ENCODE assay signal across 1 cellular context in the genomic region with DNA sequence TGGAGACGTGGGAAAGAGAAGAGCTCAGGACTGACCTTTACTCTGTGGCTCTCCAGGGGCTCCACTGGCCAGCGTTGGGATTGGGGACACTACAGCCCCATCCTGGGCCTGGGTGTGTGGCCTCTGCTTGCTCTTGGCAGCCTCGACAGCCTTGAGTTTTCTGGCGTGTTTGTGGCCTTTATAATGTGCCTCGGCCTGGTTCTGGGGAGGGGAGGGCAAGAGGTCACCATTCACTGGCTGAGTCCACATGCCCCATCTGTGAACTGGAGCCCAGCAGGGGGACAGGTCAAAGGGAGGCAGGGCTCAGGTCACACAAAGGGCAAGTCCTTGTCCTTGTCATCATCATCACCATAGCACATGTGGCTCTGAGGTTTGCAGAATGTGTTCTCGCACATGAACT.
TF ChIP-seq lines count a peak whose summit lies in the region.

No MANE protein-coding gene starts in this region.

TF ChIP-seq in liver, 16 proteins besides CTCF, POLR2A, EP300 and RAD21 (continued from another document):
- TF ChIP-seq, protein P1, sequence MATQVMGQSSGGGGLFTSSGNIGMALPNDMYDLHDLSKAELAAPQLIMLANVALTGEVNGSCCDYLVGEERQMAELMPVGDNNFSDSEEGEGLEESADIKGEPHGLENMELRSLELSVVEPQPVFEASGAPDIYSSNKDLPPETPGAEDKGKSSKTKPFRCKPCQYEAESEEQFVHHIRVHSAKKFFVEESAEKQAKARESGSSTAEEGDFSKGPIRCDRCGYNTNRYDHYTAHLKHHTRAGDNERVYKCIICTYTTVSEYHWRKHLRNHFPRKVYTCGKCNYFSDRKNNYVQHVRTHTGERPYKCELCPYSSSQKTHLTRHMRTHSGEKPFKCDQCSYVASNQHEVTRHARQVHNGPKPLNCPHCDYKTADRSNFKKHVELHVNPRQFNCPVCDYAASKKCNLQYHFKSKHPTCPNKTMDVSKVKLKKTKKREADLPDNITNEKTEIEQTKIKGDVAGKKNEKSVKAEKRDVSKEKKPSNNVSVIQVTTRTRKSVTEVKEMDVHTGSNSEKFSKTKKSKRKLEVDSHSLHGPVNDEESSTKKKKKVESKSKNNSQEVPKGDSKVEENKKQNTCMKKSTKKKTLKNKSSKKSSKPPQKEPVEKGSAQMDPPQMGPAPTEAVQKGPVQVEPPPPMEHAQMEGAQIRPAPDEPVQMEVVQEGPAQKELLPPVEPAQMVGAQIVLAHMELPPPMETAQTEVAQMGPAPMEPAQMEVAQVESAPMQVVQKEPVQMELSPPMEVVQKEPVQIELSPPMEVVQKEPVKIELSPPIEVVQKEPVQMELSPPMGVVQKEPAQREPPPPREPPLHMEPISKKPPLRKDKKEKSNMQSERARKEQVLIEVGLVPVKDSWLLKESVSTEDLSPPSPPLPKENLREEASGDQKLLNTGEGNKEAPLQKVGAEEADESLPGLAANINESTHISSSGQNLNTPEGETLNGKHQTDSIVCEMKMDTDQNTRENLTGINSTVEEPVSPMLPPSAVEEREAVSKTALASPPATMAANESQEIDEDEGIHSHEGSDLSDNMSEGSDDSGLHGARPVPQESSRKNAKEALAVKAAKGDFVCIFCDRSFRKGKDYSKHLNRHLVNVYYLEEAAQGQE (IDR thresholded peaks at IDR 0.05) = no peak
TF ChIP-seq in liver: peak in this region for 4.
